ENCODE assay signal across 9 cellular contexts in genomic region chr15:60396100-60396499, GRCh38. TPM values are rescaled to one million over a fixed set of nuclear protein-coding genes. Genes with fewer than 3 reads are reported as not detected.
DNase-seq lines count a peak whose midpoint lies in the region; ATAC-seq and TF ChIP-seq lines count a peak whose summit lies in the region.
"Had no signal": no experiment of that assay in that cellular context is flagged by ENCODE, and none has a peak within 500 bp of the region (broad histone marks: within the 10 kb centered on the region; RNA-seq: fewer than 3 reads in every experiment).

No MANE protein-coding gene starts in this region.

- no peaks in the 10 kb centered on the region for H3K79me2 ChIP-seq in Karpas-422 (ENCODE audit: low read length)

- intact Hi-C loops in gastrocnemius medialis (cut with DNase I; ENCODE audit: low total_unique reads) = loop anchor here (2.0 kb wide), 1 partner anchor 21 kb away; no protein-coding TSS in a partner anchor

- H3K27me3 ChIP-seq in SJCRH30 (no peaks in the 10 kb centered on the region), gastrocnemius medialis (no peaks in the 10 kb centered on the region), Karpas-422 (ENCODE audit: low read length) (no peaks in the 10 kb centered on the region)

- peaks cover 59% of the 10 kb centered on the region for H3K4me1 ChIP-seq in SJCRH30
- H3K4me1 ChIP-seq in gastrocnemius medialis = peaks cover 60 to 61% of the 10 kb centered on the region in 2 donors
- H3K4me1 ChIP-seq in Karpas-422 (ENCODE audit: low read length) = peaks cover 18% of the 10 kb centered on the region

- no peak overlapping the region for H2AFZ ChIP-seq in Karpas-422 (ENCODE audit: low read length)

- H3K27ac ChIP-seq in SJCRH30 (no peak overlapping the region), gastrocnemius medialis (peak overlapping the region; percentile 94 to 99 (median 98)), Karpas-422 (ENCODE audit: low read length) (no peak overlapping the region)

- H3K36me3 ChIP-seq in SJCRH30 = peaks cover 16% of the 10 kb centered on the region; the same call in 1 of the 2 replicates
- H3K36me3 ChIP-seq in gastrocnemius medialis = peaks cover 0 to 11% of the 10 kb centered on the region in 2 donors
- H3K36me3 ChIP-seq in Karpas-422 (ENCODE audit: insufficient read depth, low read length) = no peaks in the 10 kb centered on the region

- H3K9me3 ChIP-seq in SJCRH30 (replicated peaks) (no peaks in the 10 kb centered on the region), gastrocnemius medialis (no peaks in the 10 kb centered on the region), Karpas-422 (ENCODE audit: low read length) (no peaks in the 10 kb centered on the region)

- in situ Hi-C loops in gastrocnemius medialis (cut with MboI; ENCODE audit: low sequenced_read_pairs in 4 of 4) = no loop called here

- H4K20me1 ChIP-seq in Karpas-422 (ENCODE audit: insufficient read depth, low read depth, low read length) = no peaks in the 10 kb centered on the region

- TF ChIP-seq POLR2A in gastrocnemius medialis (IDR thresholded peaks at IDR 0.05) = no peak

- H3K9me2 ChIP-seq in Karpas-422 (replicated peaks; ENCODE audit: insufficient read depth, low read length) = no peaks in the 10 kb centered on the region

- no peak overlapping the region for H3K4me2 ChIP-seq in Karpas-422 (ENCODE audit: low read depth, low read length, poor library complexity, severe bottlenecking)

- no peak for TF ChIP-seq CTCF in fibroblast of pulmonary artery (IDR thresholded peaks at IDR 0.05; ENCODE audit: low read length, missing control alignments)
- TF ChIP-seq CTCF in gastrocnemius medialis (IDR thresholded peaks at IDR 0.05 in 4 of 5, conservative IDR thresholded peaks at IDR 0.05 in 1 of 5) = no peak

- DNase-seq in SJCRH30 (no peak), fibroblast of pulmonary artery (ENCODE audit: low read depth) (no peak), gastrocnemius medialis (no peak), Karpas-422 (no peak), amygdala (lab: John Stamatoyannopoulos, UW) (no peak), DMS79 treated with DMSO at 0.1 percent for 48 hours (lab: John Stamatoyannopoulos, UW) (no peak)
- DNase-seq: NCI-H1930 had no signal

- ATAC-seq in gastrocnemius medialis (no peak), GM18868 (IDR thresholded peaks at IDR 0.05; ENCODE audit: unreplicated experiment) (no peak)

- peak overlapping the region; percentile 92; the same call in 1 of the 2 replicates for H3K4me3 ChIP-seq in GM08714 (ENCODE audit: low read length)
- peak overlapping the region; percentile 91 for H3K4me3 ChIP-seq in SJCRH30
- H3K4me3 ChIP-seq in fibroblast of pulmonary artery (replicated peaks; ENCODE audit: low read depth, low read length) = peak overlapping the region; percentile 98
- peak overlapping the region; percentile 89 to 95 (median 92) for H3K4me3 ChIP-seq in gastrocnemius medialis
- no peak overlapping the region for H3K4me3 ChIP-seq in Karpas-422 (ENCODE audit: low read length)

- no peak overlapping the region for H3K9ac ChIP-seq in Karpas-422 (ENCODE audit: low read length)

RNA-seq across cellular contexts. Expression of gene ANXA2, which starts 1.7 kb away (rescaled TPM):
- 236 and 243 TPM in 2 replicates for total RNA-seq in SJCRH30 (2014; rRNA removed; shearing (Covaris generic))
- total RNA-seq in gastrocnemius medialis = 100 to 1,000 TPM; 266 to 386 (median 323) TPM
- total RNA-seq in Karpas-422 (2014; rRNA removed; shearing (Covaris generic); ENCODE audit: low replicate concordance) = 5.5 and 6.7 TPM in 2 replicates

Comparison
In these comparisons a context has a peak if more than half of its experiments do, and no peak if none do; other contexts are left out.
1. H3K27ac ChIP-seq: peak in gastrocnemius medialis (4 of 4); none in SJCRH30 (single experiment) and Karpas-422 (single experiment).
2. RNA of gene ANXA2, which starts 1.7 kb away (total RNA-seq): 266 to 386 TPM in gastrocnemius medialis and 236 to 243 TPM in SJCRH30; 5.5 to 6.7 TPM in Karpas-422; every median in the first group is over 10 times any median in the second.